1 cellular context compared by ENCODE assay signal in genomic region chr3:177481329-177481728, GRCh38.
TF ChIP-seq lines count a peak whose summit lies in the region.

No MANE protein-coding gene starts in this region.

TF ChIP-seq in WTC11, 78 proteins besides CTCF, POLR2A, EP300 and RAD21 (continued from another document):
- TF ChIP-seq AFF4 (CRISPR knock-in tag; IDR thresholded peaks at IDR 0.05; ENCODE audit: borderline replicate concordance) (no peak), FOXP1 (CRISPR knock-in tag; IDR thresholded peaks at IDR 0.05; ENCODE audit: borderline replicate concordance) (no peak)
